8 cellular contexts compared by ENCODE assay signal in genomic region chr10:124917939-124918830, GRCh38.
DNase-seq lines count a peak whose midpoint lies in the region; ATAC-seq lines count a peak whose summit lies in the region.

No MANE protein-coding gene starts in this region.

- peaks cover 37% of the 10 kb centered on the region for H3K4me1 Mint-ChIP-seq in activated naive CD8-positive, alpha-beta T cell (ENCODE audit: low read depth)
- peaks cover 16 to 39% of the 10 kb centered on the region in 2 donors for H3K4me1 Mint-ChIP-seq in stimulated activated naive B cell treated with anti-CD40 and anti-IgM and Interleukin-4, amounts not matched to agents 10 μg/mL and 1 μg/mL and 100 μg/mL, for 72 hours

- peak overlapping the region; percentile 90 for H3K4me3 ChIP-seq in iPS-11a (ENCODE audit: low read depth, low read length)

- H3K36me3 Mint-ChIP-seq in activated naive CD8-positive, alpha-beta T cell, result no peaks in the 10 kb centered on the region
- peaks cover 1 to 6% of the 10 kb centered on the region in 2 donors for H3K36me3 Mint-ChIP-seq in stimulated activated naive B cell treated with anti-CD40 and anti-IgM and Interleukin-4, amounts not matched to agents 10 μg/mL and 1 μg/mL and 100 μg/mL, for 72 hours

- H3K9me3 Mint-ChIP-seq in activated naive CD8-positive, alpha-beta T cell (ENCODE audit: low read depth), result no peaks in the 10 kb centered on the region
- H3K9me3 Mint-ChIP-seq in stimulated activated naive B cell treated with anti-CD40 and anti-IgM and Interleukin-4, amounts not matched to agents 10 μg/mL and 1 μg/mL and 100 μg/mL, for 72 hours, result no peaks in the 10 kb centered on the region

- no peak for ATAC-seq in stimulated activated naive B cell treated with anti-CD40 and anti-IgM and Interleukin-4, amounts not matched to agents 10 μg/mL and 1 μg/mL and 100 μg/mL, for 72 hours (replicated peaks)

- peak overlapping the region; percentile 95 for H3K27ac Mint-ChIP-seq in activated naive CD8-positive, alpha-beta T cell
- H3K27ac Mint-ChIP-seq in stimulated activated naive B cell treated with anti-CD40 and anti-IgM and Interleukin-4, amounts not matched to agents 10 μg/mL and 1 μg/mL and 100 μg/mL, for 72 hours, result peak overlapping the region; percentile 98

- in situ Hi-C loops in ACHN (cut with HindIII; ENCODE audit: low pct_ligation_motif_present, low pct_unique_long_range_greater_than_20kb, low sequenced_read_pairs), result no loop called here

- H3K4me3 Mint-ChIP-seq in activated naive CD8-positive, alpha-beta T cell, result peak overlapping the region; percentile 96
- peak overlapping the region; percentile 94 to 96 for H3K4me3 Mint-ChIP-seq in stimulated activated naive B cell treated with anti-CD40 and anti-IgM and Interleukin-4, amounts not matched to agents 10 μg/mL and 1 μg/mL and 100 μg/mL, for 72 hours

- no peaks in the 10 kb centered on the region for H3K27me3 Mint-ChIP-seq in activated naive CD8-positive, alpha-beta T cell
- no peaks in the 10 kb centered on the region for H3K27me3 Mint-ChIP-seq in stimulated activated naive B cell treated with anti-CD40 and anti-IgM and Interleukin-4, amounts not matched to agents 10 μg/mL and 1 μg/mL and 100 μg/mL, for 72 hours

- DNase-seq in ACHN (peak; percentile 54), HCEC 1CT (peak; percentile 84), MV-4-11 (lab: John Stamatoyannopoulos, UW) (no peak), germinal center (ENCODE audit: low spot score) (no peak), NCI-H748 treated with DMSO at 0.1 percent for 48 hours (lab: John Stamatoyannopoulos, UW) (no peak)
- DNase-seq in stimulated activated naive B cell treated with anti-CD40 and anti-IgM and Interleukin-4, amounts not matched to agents 10 μg/mL and 1 μg/mL and 100 μg/mL, for 72 hours, result no peak

Comparison
In these comparisons a context has a peak if more than half of its experiments do, and no peak if none do; other contexts are left out.
1. DNase-seq: peak in ACHN (single experiment) and HCEC 1CT (single experiment); none in stimulated activated naive B cell treated with anti-CD40 and anti-IgM and Interleukin-4, amounts not matched to agents 10 μg/mL and 1 μg/mL and 100 μg/mL, for 72 hours (single experiment), MV-4-11 (single experiment), germinal center (single experiment) and NCI-H748 treated with DMSO at 0.1 percent for 48 hours (single experiment).